Comparison of ENCODE assay signal across 8 cellular contexts in the genomic region with DNA sequence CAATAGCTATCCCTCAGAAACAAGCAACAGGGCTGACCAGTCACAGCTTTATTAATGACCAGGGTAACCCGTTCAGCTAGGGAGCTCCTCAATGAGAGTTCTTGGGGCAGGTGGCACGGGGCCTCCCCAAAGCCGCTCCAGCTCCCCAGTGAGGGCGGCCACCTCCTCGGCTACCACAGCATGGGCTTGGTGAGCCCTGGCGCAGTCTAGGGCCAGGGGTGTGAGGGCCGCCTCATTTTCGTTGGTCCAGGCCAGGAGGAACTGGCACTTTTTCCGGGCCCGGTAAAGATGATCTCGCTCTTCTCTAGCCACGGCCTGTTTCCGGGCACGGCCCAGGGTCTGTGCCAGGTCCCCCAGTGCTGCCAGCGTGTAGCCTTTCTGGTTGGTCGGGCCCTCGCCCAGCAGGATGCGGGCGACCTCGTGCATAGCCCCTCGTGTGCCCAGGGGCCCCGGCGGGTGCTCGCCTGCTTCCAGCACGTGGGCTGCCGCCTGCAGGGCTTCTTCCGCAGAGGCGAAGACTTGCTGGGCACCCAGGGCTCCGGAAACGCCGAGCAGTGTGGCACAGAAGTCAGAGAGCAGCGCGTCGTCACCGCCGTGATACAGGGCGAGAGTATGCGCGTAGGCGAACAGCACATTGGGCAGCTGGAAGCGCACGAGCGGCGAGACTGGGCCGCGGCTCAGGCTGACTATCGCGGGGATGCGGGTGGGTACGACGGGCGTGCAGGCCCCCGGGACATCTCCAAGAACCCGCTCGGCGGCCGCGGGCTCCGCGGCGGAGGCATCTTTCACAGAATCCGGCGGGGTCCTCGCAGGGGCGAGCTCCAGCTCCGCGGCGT. TPM values are rescaled to one million over a fixed set of nuclear protein-coding genes. Genes with fewer than 3 reads are reported as not detected.
DNase-seq lines count a peak whose midpoint lies in the region; ATAC-seq and TF ChIP-seq lines count a peak whose summit lies in the region.

No MANE protein-coding gene starts in this region.

- peaks cover 70% of the 10 kb centered on the region for H3K4me1 ChIP-seq in OCI-LY7 (ENCODE audit: insufficient read depth, low read length, poor library complexity, severe bottlenecking)
- peaks cover 0 to 59% of the 10 kb centered on the region in 2 donors for H3K4me1 ChIP-seq in right atrium auricular region
- H3K4me1 ChIP-seq in gastrocnemius medialis = peaks cover 36 to 54% of the 10 kb centered on the region in 2 donors

- DNase-seq in NCI-H1417 (lab: John Stamatoyannopoulos, UW) (peak; percentile 16 to 79 (median 79)), NCI-H1417 treated with DMSO at 0.1 percent for 48 hours (lab: John Stamatoyannopoulos, UW) (no peak), OCI-LY7 (ENCODE audit: low spot score) (peak; percentile 55), right atrium auricular region (ENCODE audit: low spot score) (no peak), gastrocnemius medialis (peak in 1 of 2 donors; percentile 26)
- DNase-seq in activated naive CD4-positive, alpha-beta T cell treated with anti-CD3 and anti-CD28 coated beads, Interleukin-2, amount 50 U/mL, for 16 hours = peak; percentile 73

- no peak for ATAC-seq in gastrocnemius medialis
- no peak for ATAC-seq in GM18858 (IDR thresholded peaks at IDR 0.05; ENCODE audit: unreplicated experiment)
- ATAC-seq in GM18870 (IDR thresholded peaks at IDR 0.05; ENCODE audit: unreplicated experiment) = no peak

- no peaks in the 10 kb centered on the region for H3K9me2 ChIP-seq in OCI-LY7 (ENCODE audit: insufficient read depth, low read length)

- H3K27me3 ChIP-seq in right atrium auricular region (no peaks in the 10 kb centered on the region), gastrocnemius medialis (no peaks in the 10 kb centered on the region)

- CTCF ChIA-PET in OCI-LY7 (lab: Charles Lee; ENCODE audit: unreplicated experiment) = no interaction called here

- TF ChIP-seq CTCF in OCI-LY7 (conservative IDR thresholded peaks at IDR 0.05; ENCODE audit: low read length) = no peak
- no peak for TF ChIP-seq CTCF in right atrium auricular region (IDR thresholded peaks at IDR 0.05)
- TF ChIP-seq CTCF in gastrocnemius medialis (IDR thresholded peaks at IDR 0.05 in 4 of 5, conservative IDR thresholded peaks at IDR 0.05 in 1 of 5) = no peak

- H4K20me1 ChIP-seq in OCI-LY7 (ENCODE audit: insufficient read depth, low read length) = peaks cover 17% of the 10 kb centered on the region; the same call in 1 of the 2 replicates

- in situ Hi-C loops in gastrocnemius medialis (cut with MboI; ENCODE audit: low sequenced_read_pairs in 4 of 4) = no loop called here

- H3K9me3 ChIP-seq in OCI-LY7 (ENCODE audit: low read length) (no peaks in the 10 kb centered on the region), right atrium auricular region (no peaks in the 10 kb centered on the region), gastrocnemius medialis (no peaks in the 10 kb centered on the region)

- H2AFZ ChIP-seq in OCI-LY7 (ENCODE audit: low read length) = no peak overlapping the region

- intact Hi-C loops in OCI-LY7 (cut with micrococcal nuclease; ENCODE audit: unreplicated experiment) (loop anchor here (1.0 to 10.0 kb wide), 4 partner anchors 16 to 342 kb away; a partner anchor contains a TSS), gastrocnemius medialis (cut with DNase I; ENCODE audit: low total_unique reads) (loop anchor here (1.0 to 10.0 kb wide), 5 partner anchors 20 to 262 kb away; a partner anchor contains a TSS)

- POLR2A ChIA-PET in OCI-LY7 (lab: Charles Lee) = interaction anchor here (0.8 to 1.8 kb wide), 5 partner anchors 13 to 146 kb away, joined by 3 to 6 read pairs (median 4); no protein-coding TSS in a partner anchor

- H3K4me3 ChIP-seq in OCI-LY7 (ENCODE audit: low read depth, low read length, poor library complexity, severe bottlenecking) = peak overlapping the region; percentile 81
- peak overlapping the region; percentile 67 to 92 for H3K4me3 ChIP-seq in right atrium auricular region
- peak overlapping the region; percentile 85 to 99 (median 98) for H3K4me3 ChIP-seq in gastrocnemius medialis

- peaks cover 69% of the 10 kb centered on the region for H3K36me3 ChIP-seq in OCI-LY7 (ENCODE audit: insufficient read depth, low read length)
- H3K36me3 ChIP-seq in right atrium auricular region = peaks cover 34% of the 10 kb centered on the region
- peaks cover 0 to 29% of the 10 kb centered on the region in 2 donors for H3K36me3 ChIP-seq in gastrocnemius medialis

- H3K27ac ChIP-seq in OCI-LY7 (ENCODE audit: low read depth, low read length, poor library complexity, severe bottlenecking) (peak overlapping the region; percentile 59), right atrium auricular region (peak overlapping the region; percentile 82 to 84), gastrocnemius medialis (peak overlapping the region; percentile 80 to 94 (median 88))

- BruUV-seq in OCI-LY7 (replicated peaks; lab: Mats Ljungman, UMichigan) = no TSS peak

- peak overlapping the region; percentile 80 for H3K4me2 ChIP-seq in OCI-LY7 (ENCODE audit: low read length)

- TF ChIP-seq POLR2A in gastrocnemius medialis (IDR thresholded peaks at IDR 0.05) = peak in 1 of 2 donors; percentile 14

- H3K79me2 ChIP-seq in OCI-LY7 (ENCODE audit: insufficient read depth, low read depth, low read length) = peaks cover 43% of the 10 kb centered on the region

RNA-seq across cellular contexts. Expression of a gene that starts 0.9 kb away (rescaled TPM):
- 29.9 and 32.4 TPM in 2 replicates for total RNA-seq in OCI-LY7 (2014; rRNA removed; shearing (Covaris generic))
- total RNA-seq in OCI-LY7 (2022) = 10.7 and 11.5 TPM in 2 replicates
- total RNA-seq in right atrium auricular region = 10 to 100 TPM in 1 of 2 donors, 1 to 10 TPM in 1; 8.7 to 12.0 TPM
- total RNA-seq in gastrocnemius medialis = 10 to 100 TPM; 10.3 to 30.7 (median 24.1) TPM

RNA-seq across cellular contexts. Expression of a gene that starts 4.9 kb away (rescaled TPM):
- total RNA-seq in OCI-LY7 (2014; rRNA removed; shearing (Covaris generic)) = 25.8 and 30.1 TPM in 2 replicates
- total RNA-seq in OCI-LY7 (2022) (46.7 and 54.1 TPM in 2 replicates), right atrium auricular region (100 to 1,000 TPM; 134 to 199 TPM), gastrocnemius medialis (10 to 100 TPM in 2 of 4 donors, 1 to 10 TPM in 2; 7.3 to 18.4 (median 11.0) TPM)

RNA-seq across cellular contexts. Expression of a gene that starts 5.3 kb away (rescaled TPM):
- total RNA-seq in OCI-LY7 (2014; rRNA removed; shearing (Covaris generic)) = 1,573 and 1,628 TPM in 2 replicates
- total RNA-seq in OCI-LY7 (2022) (1,401 and 1,406 TPM in 2 replicates), right atrium auricular region (100 to 1,000 TPM; 361 to 585 TPM), gastrocnemius medialis (100 to 1,000 TPM; 353 to 521 (median 436) TPM)

RNA-seq across cellular contexts. Expression of a gene that starts 5.5 kb away (rescaled TPM):
- 81.6 and 83.2 TPM in 2 replicates for total RNA-seq in OCI-LY7 (2014; rRNA removed; shearing (Covaris generic))
- total RNA-seq in OCI-LY7 (2022) (65.2 and 67.2 TPM in 2 replicates), right atrium auricular region (10 to 100 TPM; 38.8 to 47.8 TPM), gastrocnemius medialis (10 to 100 TPM; 54.9 to 76.5 (median 63.6) TPM)

RNA-seq across cellular contexts. Expression of a gene that starts 17.7 kb away (rescaled TPM):
- total RNA-seq in OCI-LY7 (2014; rRNA removed; shearing (Covaris generic)) = 102 and 134 TPM in 2 replicates
- total RNA-seq in OCI-LY7 (2022) = 310 and 320 TPM in 2 replicates
- 10 to 100 TPM; 29.1 to 52.0 TPM for total RNA-seq in right atrium auricular region
- total RNA-seq in gastrocnemius medialis = 10 to 100 TPM; 24.6 to 77.5 (median 37.3) TPM

Comparison
In these comparisons a context has a peak if more than half of its experiments do, and no peak if none do; other contexts are left out.
1. DNase-seq: peak in NCI-H1417 (3 of 3), OCI-LY7 (single experiment) and activated naive CD4-positive, alpha-beta T cell treated with anti-CD3 and anti-CD28 coated beads, Interleukin-2, amount 50 U/mL, for 16 hours (single experiment); none in NCI-H1417 treated with DMSO at 0.1 percent for 48 hours (single experiment) and right atrium auricular region (single experiment).
2. Peak in every context shown above with its lines, with median percentiles within 50 percentile points of each other: H3K27ac ChIP-seq and H3K4me3 ChIP-seq.